8 cellular contexts compared by ENCODE assay signal in genomic region chr11:10858505-10859360, GRCh38. TPM values are rescaled to one million over a fixed set of nuclear protein-coding genes. Genes with fewer than 3 reads are reported as not detected.
A peak's percentile ranks its signal among the peaks of the same experiment; 100 is the strongest.
DNase-seq lines count a peak whose midpoint lies in the region; ATAC-seq and TF ChIP-seq lines count a peak whose summit lies in the region.

No MANE protein-coding gene starts in this region.

- ATAC-seq in HG03342 (IDR thresholded peaks at IDR 0.05; ENCODE audit: unreplicated experiment), result peak; percentile 17

- peaks cover 52% of the 10 kb centered on the region for H3K4me1 Mint-ChIP-seq in activated naive CD4-positive, alpha-beta T cell treated with anti-CD3 and anti-CD28 coated beads, Interleukin-2, amount 10 ng/mL, durations not matched to agents 7 days and 5 days

- peak overlapping the region; percentile 83 for H3K4me2 ChIP-seq in BLaER1

- H3K36me3 ChIP-seq in BLaER1 (peaks cover 18% of the 10 kb centered on the region), vagina (peaks cover 0 to 13% of the 10 kb centered on the region in 2 donors)

- H3K4me1 ChIP-seq in BLaER1 (peaks cover 31% of the 10 kb centered on the region), vagina (peaks cover 38% of the 10 kb centered on the region)

- H3K4me3 Mint-ChIP-seq in activated naive CD4-positive, alpha-beta T cell treated with anti-CD3 and anti-CD28 coated beads, Interleukin-2, amount 10 ng/mL, durations not matched to agents 7 days and 5 days, result peak overlapping the region; percentile 97

- H3K9ac ChIP-seq in BLaER1, result peak overlapping the region; percentile 95

- no peaks in the 10 kb centered on the region for H3K9me3 ChIP-seq in BLaER1
- H3K9me3 ChIP-seq in vagina, result no peaks in the 10 kb centered on the region

- H3K9me3 Mint-ChIP-seq in activated naive CD4-positive, alpha-beta T cell treated with anti-CD3 and anti-CD28 coated beads, Interleukin-2, amount 10 ng/mL, durations not matched to agents 7 days and 5 days, result no peaks in the 10 kb centered on the region

- H3K27me3 Mint-ChIP-seq in activated naive CD4-positive, alpha-beta T cell treated with anti-CD3 and anti-CD28 coated beads, Interleukin-2, amount 10 ng/mL, durations not matched to agents 7 days and 5 days, result peaks cover 6% of the 10 kb centered on the region

- intact Hi-C loops in head of caudate nucleus (cut with DNase I) (loop anchor here (2.0 to 5.0 kb wide), 2 partner anchors 50 to 74 kb away; partner anchors contain the start of gene EIF4G2), vagina (cut with DNase I) (loop anchor here (5.0 kb wide), 2 partner anchors 51 to 74 kb away; partner anchors contain the start of gene EIF4G2)

- no peak for TF ChIP-seq CTCF in vagina (IDR thresholded peaks at IDR 0.05)

- H3K4me3 ChIP-seq in BLaER1, result peak overlapping the region; percentile 95
- H3K4me3 ChIP-seq in vagina, result peak overlapping the region; percentile 63 to 91

- H3K36me3 Mint-ChIP-seq in activated naive CD4-positive, alpha-beta T cell treated with anti-CD3 and anti-CD28 coated beads, Interleukin-2, amount 10 ng/mL, durations not matched to agents 7 days and 5 days, result peaks cover 27% of the 10 kb centered on the region

- CTCF ChIA-PET in activated naive CD4-positive, alpha-beta T cell treated with anti-CD3 and anti-CD28 coated beads, Interleukin-2, amount 10 ng/mL, durations not matched to agents 7 days and 5 days (lab: Charles Lee), result interaction anchor here (0.7 to 1.9 kb wide), 4 partner anchors 49 to 164 kb away, joined by 3 to 8 read pairs (median 4); no protein-coding TSS in a partner anchor

- H3K27me3 ChIP-seq in BLaER1, result no peaks in the 10 kb centered on the region
- no peaks in the 10 kb centered on the region for H3K27me3 ChIP-seq in vagina

- DNase-seq in GM19238 (ENCODE audit: insufficient read length, low spot score) (peak; percentile 5), OCI-M1 (lab: John Stamatoyannopoulos, UW) (peak; percentile 81), head of caudate nucleus (peak; percentile 46 to 87 (median 73)), occipital lobe (lab: John Stamatoyannopoulos, UW) (peak; percentile 64), vagina (ENCODE audit: extremely low spot score in 2 of 2) (no peak)
- DNase-seq in activated naive CD4-positive, alpha-beta T cell treated with anti-CD3 and anti-CD28 coated beads, Interleukin-2, amount 10 ng/mL, durations not matched to agents 7 days and 5 days, result peak; percentile 68

- H3K27ac ChIP-seq in BLaER1 (peak overlapping the region; percentile 96), vagina (peak overlapping the region; percentile 96)

- no peaks in the 10 kb centered on the region for H4K20me1 ChIP-seq in BLaER1

- TF ChIP-seq POLR2A in vagina (IDR thresholded peaks at IDR 0.05), result no peak

- H3K27ac Mint-ChIP-seq in activated naive CD4-positive, alpha-beta T cell treated with anti-CD3 and anti-CD28 coated beads, Interleukin-2, amount 10 ng/mL, durations not matched to agents 7 days and 5 days, result peak overlapping the region; percentile 99

RNA-seq across cellular contexts. Expression of gene ZBED5, which starts 0.9 kb away (rescaled TPM):
- 73.6 TPM for total RNA-seq in occipital lobe
- total RNA-seq in vagina, result 40.8 TPM

RNA-seq across cellular contexts. Expression of gene EIF4G2, which starts 50.0 kb away (rescaled TPM):
- total RNA-seq in occipital lobe (1,024 TPM), vagina (368 TPM)

Comparison
In these comparisons a context has a peak if more than half of its experiments do, and no peak if none do; other contexts are left out.
1. DNase-seq: peak in GM19238 (single experiment), OCI-M1 (single experiment), activated naive CD4-positive, alpha-beta T cell treated with anti-CD3 and anti-CD28 coated beads, Interleukin-2, amount 10 ng/mL, durations not matched to agents 7 days and 5 days (single experiment), head of caudate nucleus (42 of 42) and occipital lobe (single experiment); none in vagina (0 of 2).